1 cellular context compared by ENCODE assay signal in genomic region chr13:36819811-36820140, GRCh38.
TF ChIP-seq lines count a peak whose summit lies in the region.

No MANE protein-coding gene starts in this region.

TF ChIP-seq in HEK293, 187 proteins besides CTCF, POLR2A, EP300 and RAD21 (continued from another document):
- TF ChIP-seq ZNF335 (tag by site-specific recombination; conservative IDR thresholded peaks at IDR 0.05) (peak; percentile 56), PRDM10 (tag by site-specific recombination; IDR thresholded peaks at IDR 0.05) (peak; percentile 26; the same call in 1 of the 2 replicates), ZNF366 (tag by site-specific recombination; conservative IDR thresholded peaks at IDR 0.05) (no peak), ZNF341 (tag by site-specific recombination; IDR thresholded peaks at IDR 0.05; ENCODE audit: low read depth) (0 out of 2 replicates have a peak, but pooled peaks have one; percentile 24), ZNF518A (tag by site-specific recombination; conservative IDR thresholded peaks at IDR 0.05; ENCODE audit: low read depth) (no peak), PATZ1 (tag by site-specific recombination; IDR thresholded peaks at IDR 0.05) (peak; percentile 25; the same call in 1 of the 2 replicates)
